10 cellular contexts compared by ENCODE assay signal in genomic region chr15:55829826-55830225, GRCh38.
A peak's percentile ranks its signal among the peaks of the same experiment; 100 is the strongest.
DNase-seq lines count a peak whose midpoint lies in the region; ATAC-seq and TF ChIP-seq lines count a peak whose summit lies in the region.
"Had no signal": no experiment of that assay in that cellular context is flagged by ENCODE, and none has a peak within 500 bp of the region (broad histone marks: within the 10 kb centered on the region; RNA-seq: fewer than 3 reads in every experiment).

No MANE protein-coding gene starts in this region.

- no peaks in the 10 kb centered on the region for H3K9me3 Mint-ChIP-seq in activated T-helper 17 cell treated with anti-CD3 and anti-CD28 coated beads, Interleukin-2, amount 50 U/mL, for 72 hours
- H3K9me3 Mint-ChIP-seq in mesothelial cell of epicardium: no peaks in the 10 kb centered on the region

- no peaks in the 10 kb centered on the region for H3K9me3 ChIP-seq in PC-3 (ENCODE audit: low read length)
- H3K9me3 ChIP-seq: Caco-2, neutrophil had no signal

- H3K27me3 ChIP-seq in PC-3 (ENCODE audit: low read length): no peaks in the 10 kb centered on the region
- H3K27me3 ChIP-seq in dorsolateral prefrontal cortex: no peaks in the 10 kb centered on the region
- H3K27me3 ChIP-seq: neutrophil had no signal

- H3K27ac ChIP-seq in PC-3 (ENCODE audit: low read length) (no peak overlapping the region), dorsolateral prefrontal cortex (no peak overlapping the region)
- H3K27ac ChIP-seq: neutrophil had no signal

- H3K9me2 ChIP-seq in PC-3 (replicated peaks; ENCODE audit: low read length): no peaks in the 10 kb centered on the region

- DNase-seq in GM12865 (ENCODE audit: low read depth) (peak; percentile 55), GM20000 (ENCODE audit: low spot score) (peak; percentile 9), mesothelial cell of epicardium (ENCODE audit: low spot score in 2 of 2, unreplicated experiment in 2 of 2) (no peak), PC-3 (no peak), dorsolateral prefrontal cortex (no peak), T-helper 9 cell (no peak)
- DNase-seq: Caco-2 had no signal

- no peaks in the 10 kb centered on the region for H3K4me1 ChIP-seq in PC-3 (ENCODE audit: insufficient read depth, low read length)
- H3K4me1 ChIP-seq: Caco-2 had no signal

- CTCF ChIA-PET in PC-3 (lab: Charles Lee): no interaction called here

- no peaks in the 10 kb centered on the region for H3F3A ChIP-seq in PC-3 (ENCODE audit: low read length, unreplicated experiment)

- no peak overlapping the region for H2AFZ ChIP-seq in PC-3 (ENCODE audit: low read length)

- intact Hi-C loops in PC-3 (cut with micrococcal nuclease): no loop called here
- intact Hi-C loops in dorsolateral prefrontal cortex (cut with DNase I): loop anchor here in 1 of 2 donors (5.0 kb wide), 1 partner anchor 183 kb away; no protein-coding TSS in a partner anchor

- TF ChIP-seq CTCF in GM12865 (IDR thresholded peaks at IDR 0.05; ENCODE audit: insufficient read depth, low read depth, low read length, missing control alignments) (no peak), GM20000 (IDR thresholded peaks at IDR 0.05; ENCODE audit: extremely low read depth, missing control alignments) (no peak), mesothelial cell of epicardium (IDR thresholded peaks at IDR 0.05; ENCODE audit: unreplicated experiment) (no peak), PC-3 (conservative IDR thresholded peaks at IDR 0.05; ENCODE audit: low read depth, low read length) (no peak), dorsolateral prefrontal cortex (IDR thresholded peaks at IDR 0.05 in 54 of 56, conservative IDR thresholded peaks at IDR 0.05 in 2 of 56; ENCODE audit: low read depth in 1 of 56, partially characterized antibody in 56 of 56) (no peak)

- H3K27me3 Mint-ChIP-seq in activated T-helper 17 cell treated with anti-CD3 and anti-CD28 coated beads, Interleukin-2, amount 50 U/mL, for 72 hours: no peaks in the 10 kb centered on the region
- H3K27me3 Mint-ChIP-seq in mesothelial cell of epicardium (ENCODE audit: low read depth): no peaks in the 10 kb centered on the region

- ATAC-seq in HG03460 (IDR thresholded peaks at IDR 0.05; ENCODE audit: unreplicated experiment): peak; percentile 59
- ATAC-seq in activated T-helper 17 cell treated with anti-CD3 and anti-CD28 coated beads, Interleukin-2, amount 50 U/mL, for 72 hours (replicated peaks): peak; percentile 96
- no peak for ATAC-seq in PC-3

- POLR2A ChIA-PET in PC-3 (lab: Charles Lee; ENCODE audit: unreplicated experiment): no interaction called here

- H3K4me1 Mint-ChIP-seq in activated T-helper 17 cell treated with anti-CD3 and anti-CD28 coated beads, Interleukin-2, amount 50 U/mL, for 72 hours: peaks cover 16% of the 10 kb centered on the region
- peaks cover 20% of the 10 kb centered on the region for H3K4me1 Mint-ChIP-seq in mesothelial cell of epicardium

- no peaks in the 10 kb centered on the region for H3K36me3 ChIP-seq in PC-3 (ENCODE audit: low read depth, low read length)

- no peak overlapping the region for H3K4me2 ChIP-seq in PC-3 (ENCODE audit: low read length)

- no peak overlapping the region for H3K9ac ChIP-seq in PC-3 (ENCODE audit: low read length)

- H3K79me2 ChIP-seq in PC-3 (ENCODE audit: low read length): no peaks in the 10 kb centered on the region

- H3K4me3 ChIP-seq in GM12865 (ENCODE audit: low read depth, low read length): no peak overlapping the region
- H3K4me3 ChIP-seq in PC-3 (ENCODE audit: low read length): no peak overlapping the region
- H3K4me3 ChIP-seq in dorsolateral prefrontal cortex: no peak overlapping the region

- peaks cover 24% of the 10 kb centered on the region for H3K36me3 Mint-ChIP-seq in activated T-helper 17 cell treated with anti-CD3 and anti-CD28 coated beads, Interleukin-2, amount 50 U/mL, for 72 hours (ENCODE audit: low read depth)
- peaks cover 38% of the 10 kb centered on the region for H3K36me3 Mint-ChIP-seq in mesothelial cell of epicardium

- BruUV-seq in PC-3 (replicated peaks; lab: Mats Ljungman, UMichigan): no TSS peak

- H3K4me3 Mint-ChIP-seq in activated T-helper 17 cell treated with anti-CD3 and anti-CD28 coated beads, Interleukin-2, amount 50 U/mL, for 72 hours: peak overlapping the region; percentile 51
- H3K4me3 Mint-ChIP-seq in mesothelial cell of epicardium: no peak overlapping the region

- H3K27ac Mint-ChIP-seq in activated T-helper 17 cell treated with anti-CD3 and anti-CD28 coated beads, Interleukin-2, amount 50 U/mL, for 72 hours: peak overlapping the region; percentile 77
- no peak overlapping the region for H3K27ac Mint-ChIP-seq in mesothelial cell of epicardium

- H4K20me1 ChIP-seq in PC-3 (ENCODE audit: low read length): no peaks in the 10 kb centered on the region

Comparison
In these comparisons a context has a peak if more than half of its experiments do, and no peak if none do; other contexts are left out.
1. DNase-seq: peak in GM12865 (single experiment) and GM20000 (single experiment); none in mesothelial cell of epicardium (0 of 2), PC-3 (single experiment), dorsolateral prefrontal cortex (0 of 10) and T-helper 9 cell (single experiment).